Comparison of ENCODE assay signal across 8 cellular contexts in the genomic region with DNA sequence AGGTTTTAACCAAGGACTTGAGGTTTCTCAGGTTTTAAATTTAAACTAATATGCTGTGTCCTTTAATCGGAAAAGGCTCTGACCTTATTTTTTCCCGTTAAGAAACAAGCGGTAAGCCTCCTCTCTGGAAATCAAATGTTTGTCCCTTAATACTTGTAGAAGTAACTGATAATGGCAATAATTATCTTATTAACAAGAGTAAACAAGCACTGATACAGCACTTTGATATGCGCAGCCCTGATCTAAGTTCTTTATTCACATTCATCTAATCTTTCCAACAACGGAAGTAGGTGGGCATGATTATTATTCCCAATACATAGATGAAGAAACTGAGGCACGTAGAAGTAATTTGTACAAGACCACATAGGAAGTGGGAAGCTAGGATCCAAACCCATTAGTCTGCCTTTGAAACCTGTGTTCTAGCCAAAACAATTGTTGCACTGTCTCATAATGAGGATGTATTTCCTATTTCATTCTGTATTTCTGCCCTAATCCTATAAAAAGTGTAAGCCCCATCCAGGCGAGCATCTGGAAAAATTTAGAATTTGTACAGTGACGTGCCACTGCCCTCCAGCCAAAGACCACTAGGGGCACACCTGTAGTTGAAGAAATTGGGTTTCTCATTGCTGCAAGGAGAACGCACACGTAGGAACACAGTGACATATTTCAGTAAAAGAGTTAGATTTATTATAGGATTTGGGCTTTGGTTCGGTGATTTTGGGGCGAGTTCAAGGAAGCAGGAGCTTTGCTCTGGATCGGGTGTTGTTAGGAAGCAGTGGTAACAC. TPM values are rescaled to one million over a fixed set of nuclear protein-coding genes. Genes with fewer than 3 reads are reported as not detected.
A peak's percentile ranks its signal among the peaks of the same experiment; 100 is the strongest.
DNase-seq lines count a peak whose midpoint lies in the region; ATAC-seq, FAIRE-seq and TF ChIP-seq lines count a peak whose summit lies in the region.

No MANE protein-coding gene starts in this region.

- H3K27me3 ChIP-seq in left ventricle myocardium inferior (ENCODE audit: low read depth): no peaks in the 10 kb centered on the region
- no peaks in the 10 kb centered on the region for H3K27me3 ChIP-seq in thymus (ENCODE audit: control insufficient read depth, insufficient read depth)

- H3K27ac Mint-ChIP-seq in activated T-helper 1 cell treated with anti-CD3 and anti-CD28 coated beads, Interleukin-12 subunit alpha, Interleukin-12 subunit beta, Interleukin-2, Interleukin-4 antibody, amounts not matched to agents 30 ng/mL and 10 ng/mL and 1 ng/mL, durations not matched to agents 14 hours and 24 hours and 36 hours: peak overlapping the region; percentile 84

- H3K4me3 ChIP-seq in left ventricle myocardium inferior (peak overlapping the region; percentile 75), kidney (ENCODE audit: low read length in 2 of 2) (peak overlapping the region; percentile 47 to 64), thymus (ENCODE audit: low read length) (peak overlapping the region; percentile 52)

- DNase-seq in left ventricle myocardium inferior (no peak), left cardiac atrium (no peak), kidney (no peak), SIG-M5 treated with dmso at 0.1 percent for 504 hours (lab: John Stamatoyannopoulos, UW; ENCODE audit: unreplicated experiment) (no peak), GM10248 (ENCODE audit: extremely low spot score) (no peak)
- DNase-seq in activated T-helper 1 cell treated with anti-CD3 and anti-CD28 coated beads, Interleukin-12 subunit alpha, Interleukin-12 subunit beta, Interleukin-2, Interleukin-4 antibody, amounts not matched to agents 30 ng/mL and 10 ng/mL and 1 ng/mL, durations not matched to agents 14 hours and 24 hours and 36 hours (ENCODE audit: low spot score): no peak

- TF ChIP-seq CTCF in left ventricle myocardium inferior (IDR thresholded peaks at IDR 0.05; ENCODE audit: borderline replicate concordance) (no peak), kidney (IDR thresholded peaks at IDR 0.05; ENCODE audit: borderline replicate concordance, extremely low read depth, insufficient read depth) (no peak), GM10248 (IDR thresholded peaks at IDR 0.05; ENCODE audit: control extremely low read depth, extremely low read depth, low read depth, missing control alignments) (no peak)

- peak overlapping the region in 1 of 2 donors; percentile 62 for H3K9ac ChIP-seq in kidney (ENCODE audit: low read length in 2 of 2)

- no peaks in the 10 kb centered on the region for H3K9me3 ChIP-seq in left ventricle myocardium inferior (replicated peaks)
- H3K9me3 ChIP-seq in kidney (ENCODE audit: control insufficient read depth in 1 of 2, low read length in 2 of 2): no peaks in the 10 kb centered on the region
- H3K9me3 ChIP-seq in thymus (ENCODE audit: control insufficient read depth): no peaks in the 10 kb centered on the region

- H3K27ac ChIP-seq in left ventricle myocardium inferior (replicated peaks): peak overlapping the region; percentile 92
- peak overlapping the region; percentile 84 to 85 for H3K27ac ChIP-seq in kidney (ENCODE audit: low read depth in 2 of 2, low read length in 2 of 2)
- H3K27ac ChIP-seq in thymus (ENCODE audit: low read depth): peak overlapping the region; percentile 80

- peaks cover 16% of the 10 kb centered on the region for H3K4me1 ChIP-seq in left ventricle myocardium inferior
- H3K4me1 ChIP-seq in kidney (ENCODE audit: control insufficient read depth in 1 of 2, insufficient read depth in 1 of 2, low read depth in 1 of 2, low read length in 2 of 2): peaks cover 0 to 4% of the 10 kb centered on the region in 2 donors
- no peaks in the 10 kb centered on the region for H3K4me1 ChIP-seq in thymus (ENCODE audit: control insufficient read depth, insufficient read depth, low read length)

- peak overlapping the region; percentile 69 for H3K4me3 Mint-ChIP-seq in activated T-helper 1 cell treated with anti-CD3 and anti-CD28 coated beads, Interleukin-12 subunit alpha, Interleukin-12 subunit beta, Interleukin-2, Interleukin-4 antibody, amounts not matched to agents 30 ng/mL and 10 ng/mL and 1 ng/mL, durations not matched to agents 14 hours and 24 hours and 36 hours

- no peaks in the 10 kb centered on the region for H3K27me3 Mint-ChIP-seq in activated T-helper 1 cell treated with anti-CD3 and anti-CD28 coated beads, Interleukin-12 subunit alpha, Interleukin-12 subunit beta, Interleukin-2, Interleukin-4 antibody, amounts not matched to agents 30 ng/mL and 10 ng/mL and 1 ng/mL, durations not matched to agents 14 hours and 24 hours and 36 hours (ENCODE audit: insufficient read depth)

- H3K4me1 Mint-ChIP-seq in activated T-helper 1 cell treated with anti-CD3 and anti-CD28 coated beads, Interleukin-12 subunit alpha, Interleukin-12 subunit beta, Interleukin-2, Interleukin-4 antibody, amounts not matched to agents 30 ng/mL and 10 ng/mL and 1 ng/mL, durations not matched to agents 14 hours and 24 hours and 36 hours (ENCODE audit: low read depth): peaks cover 13% of the 10 kb centered on the region

- H3K36me3 ChIP-seq in left ventricle myocardium inferior: no peaks in the 10 kb centered on the region
- no peaks in the 10 kb centered on the region for H3K36me3 ChIP-seq in kidney (ENCODE audit: control insufficient read depth in 1 of 2, insufficient read depth in 2 of 2, low read length in 2 of 2)
- no peaks in the 10 kb centered on the region for H3K36me3 ChIP-seq in thymus (ENCODE audit: control insufficient read depth, insufficient read depth)

- WGBS in thymus: 34% methylated on average over 13 of the region's 13 CpGs

- CTCF ChIA-PET in GM10248 (lab: Yijun Ruan, JAX): interaction anchor here (0.7 to 4.6 kb wide), 22 partner anchors 8 to 334 kb away, joined by 3 to 23 read pairs (median 4); partner anchors contain the start of genes ACOT9, EIF2S3, KLHL15 and SAT1

- H3K36me3 Mint-ChIP-seq in activated T-helper 1 cell treated with anti-CD3 and anti-CD28 coated beads, Interleukin-12 subunit alpha, Interleukin-12 subunit beta, Interleukin-2, Interleukin-4 antibody, amounts not matched to agents 30 ng/mL and 10 ng/mL and 1 ng/mL, durations not matched to agents 14 hours and 24 hours and 36 hours (ENCODE audit: low read depth): no peaks in the 10 kb centered on the region

- intact Hi-C loops in left ventricle myocardium inferior (cut with micrococcal nuclease): loop anchor here (10.0 kb wide), 2 partner anchors 154 to 214 kb away; no protein-coding TSS in a partner anchor
- intact Hi-C loops in left cardiac atrium (cut with DNase I): loop anchor here (5.0 to 10.0 kb wide), 4 partner anchors 119 to 164 kb away; partner anchors contain the start of genes ACOT9 (in 1 of the 2), EIF2S3 (in 1 of the 2), KLHL15 (in 1 of the 2) and SAT1 (in 1 of the 2)
- intact Hi-C loops in activated T-helper 1 cell treated with anti-CD3 and anti-CD28 coated beads, Interleukin-12 subunit alpha, Interleukin-12 subunit beta, Interleukin-2, Interleukin-4 antibody, amounts not matched to agents 30 ng/mL and 10 ng/mL and 1 ng/mL, durations not matched to agents 14 hours and 24 hours and 36 hours (cut with micrococcal nuclease): loop anchor here (1.0 to 10.0 kb wide), 6 partner anchors 45 to 334 kb away; partner anchors contain the start of gene PRDX4
- intact Hi-C loops in kidney (cut with DNase I): loop anchor here (10.0 kb wide), 2 partner anchors 124 to 204 kb away; partner anchors contain the start of gene SAT1

- POLR2A ChIA-PET in GM10248 (lab: Yijun Ruan, JAX): interaction anchor here (1.5 kb wide), 1 partner anchor 117 kb away, joined by 3 read pairs; no protein-coding TSS in a partner anchor

- no peaks in the 10 kb centered on the region for H3K9me3 Mint-ChIP-seq in activated T-helper 1 cell treated with anti-CD3 and anti-CD28 coated beads, Interleukin-12 subunit alpha, Interleukin-12 subunit beta, Interleukin-2, Interleukin-4 antibody, amounts not matched to agents 30 ng/mL and 10 ng/mL and 1 ng/mL, durations not matched to agents 14 hours and 24 hours and 36 hours

- FAIRE-seq in kidney (lab: Jason Lieb, UNC): no peak

- no peak for ATAC-seq in left cardiac atrium
- ATAC-seq in GM18498 (IDR thresholded peaks at IDR 0.05; ENCODE audit: unreplicated experiment): no peak

RNA-seq across cellular contexts. Expression of gene CXorf58, which starts 0.6 kb away (rescaled TPM):
- total RNA-seq in left ventricle myocardium inferior: 0.49 TPM
- under 1 TPM in 1 of 2 donors, not detected in 1; 0.42 TPM for total RNA-seq in left cardiac atrium
- not detected in 2 replicates for total RNA-seq in activated T-helper 1 cell treated with anti-CD3 and anti-CD28 coated beads, Interleukin-12 subunit alpha, Interleukin-12 subunit beta, Interleukin-2, Interleukin-4 antibody, amounts not matched to agents 30 ng/mL and 10 ng/mL and 1 ng/mL, durations not matched to agents 14 hours and 24 hours and 36 hours
- not detected for total RNA-seq in kidney
- polyA plus RNA-seq in kidney (ENCODE audit: insufficient read depth, low read depth, low replicate concordance): 0.37 TPM
- polyA plus RNA-seq in thymus: 0.18 TPM

RNA-seq across cellular contexts. Expression of gene APOO, which starts 0.7 kb away (rescaled TPM):
- total RNA-seq in left ventricle myocardium inferior (102 TPM), left cardiac atrium (10 to 100 TPM; 70.0 to 70.9 TPM), kidney (30.4 TPM)
- 29.0 and 30.0 TPM in 2 replicates for total RNA-seq in activated T-helper 1 cell treated with anti-CD3 and anti-CD28 coated beads, Interleukin-12 subunit alpha, Interleukin-12 subunit beta, Interleukin-2, Interleukin-4 antibody, amounts not matched to agents 30 ng/mL and 10 ng/mL and 1 ng/mL, durations not matched to agents 14 hours and 24 hours and 36 hours
- polyA plus RNA-seq in kidney (ENCODE audit: insufficient read depth, low read depth, low replicate concordance) (110 TPM), thymus (16.6 TPM)
